Comparison of ENCODE assay signal across 1 cellular context in genomic region chr9:27888661-27889295, GRCh38.
TF ChIP-seq lines count a peak whose summit lies in the region.

No MANE protein-coding gene starts in this region.

TF ChIP-seq in HepG2, 621 proteins besides CTCF, POLR2A, EP300 and RAD21 (continued from another document):
- no peak for TF ChIP-seq ZBTB44 (CRISPR knock-in tag; IDR thresholded peaks at IDR 0.05)
